17 cellular contexts compared by ENCODE assay signal in the genomic region with DNA sequence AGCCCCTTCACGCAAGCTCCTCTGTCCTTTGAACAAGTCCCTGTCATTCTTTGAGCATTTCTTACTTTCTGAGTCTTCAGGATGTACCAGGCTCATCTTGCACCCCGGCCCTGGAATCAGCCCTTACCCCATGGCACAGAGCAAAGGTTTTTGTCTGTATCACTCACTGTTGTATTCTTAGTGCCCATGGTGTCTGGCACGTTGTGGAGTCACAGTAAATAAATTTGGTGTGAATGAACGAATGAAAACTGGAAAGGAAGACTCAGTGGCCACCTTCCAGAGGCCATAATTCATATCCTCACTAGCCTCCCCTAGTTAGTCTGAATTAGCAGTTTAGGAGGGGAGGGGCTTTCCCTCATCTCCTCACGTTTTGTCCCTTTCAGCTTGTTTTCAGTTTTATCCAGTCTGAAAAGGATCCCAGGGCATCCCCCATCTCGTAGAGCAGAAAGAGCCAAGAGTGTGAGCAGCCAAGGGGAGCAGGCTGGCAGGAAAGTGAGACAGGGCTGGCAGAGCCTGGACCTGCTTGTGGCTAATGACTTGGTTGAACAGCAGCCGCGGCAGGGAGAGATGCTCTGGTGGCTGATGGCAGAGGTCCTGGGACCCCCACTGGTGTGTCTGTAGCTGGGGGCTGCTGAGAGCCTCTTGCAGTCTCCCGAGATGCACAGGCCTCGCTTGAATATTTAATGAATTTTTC. TPM values are rescaled to one million over a fixed set of nuclear protein-coding genes. Genes with fewer than 3 reads are reported as not detected.
DNase-seq lines count a peak whose midpoint lies in the region; ATAC-seq and TF ChIP-seq lines count a peak whose summit lies in the region.
"Had no signal": no experiment of that assay in that cellular context is flagged by ENCODE, and none has a peak within 500 bp of the region (broad histone marks: within the 10 kb centered on the region; RNA-seq: fewer than 3 reads in every experiment).

No MANE protein-coding gene starts in this region.

- peak overlapping the region; percentile 56 for H3K27ac ChIP-seq in psoas muscle
- H3K27ac ChIP-seq: A549, BLaER1 had no signal

- no peaks in the 10 kb centered on the region for H3K36me3 ChIP-seq in psoas muscle (ENCODE audit: insufficient read depth in 1 of 2, low read depth in 1 of 2)

- DNase-seq in G401 (ENCODE audit: low spot score) (peak; percentile 72), NCI-H446 treated with DMSO at 0.1 percent for 48 hours (lab: John Stamatoyannopoulos, UW) (peak; percentile 48), left lobe of liver (ENCODE audit: low spot score) (peak; percentile 28), psoas muscle (no peak), NCI-H146 (lab: John Stamatoyannopoulos, UW) (no peak), NCI-H345 (lab: John Stamatoyannopoulos, UW) (no peak), left cardiac atrium (no peak)
- DNase-seq: CD4-positive, alpha-beta memory T cell; DMS153; GF-D8; GOT3; NCI-H1105; NCI-H1694; NCI-H524 had no signal

- peak overlapping the region; percentile 8 for H3K4me3 ChIP-seq in psoas muscle
- H3K4me3 ChIP-seq: A549, BLaER1 had no signal

- peaks cover 13% of the 10 kb centered on the region for H3K9me3 ChIP-seq in psoas muscle

- TF ChIP-seq CTCF in psoas muscle (IDR thresholded peaks at IDR 0.05): no peak

- in situ Hi-C loops in G401 (cut with HindIII; ENCODE audit: low sequenced_read_pairs): no loop called here

- ATAC-seq in left lobe of liver: no peak
- peak; percentile 46 to 86 (median 76) for ATAC-seq in psoas muscle
- ATAC-seq in left cardiac atrium: no peak
- ATAC-seq in GM18867 (IDR thresholded peaks at IDR 0.05; ENCODE audit: unreplicated experiment): no peak
- ATAC-seq: A549 had no signal

- H3K27me3 ChIP-seq in psoas muscle (ENCODE audit: insufficient read depth in 3 of 3, low read length in 2 of 3): no peaks in the 10 kb centered on the region
- H3K27me3 ChIP-seq: BLaER1 had no signal

- intact Hi-C loops in psoas muscle (cut with DNase I): loop anchor here in 1 of 2 donors (5.0 kb wide), 1 partner anchor 37 kb away; no protein-coding TSS in a partner anchor
- intact Hi-C loops in left cardiac atrium (cut with DNase I): no loop called here

- H3K4me1 ChIP-seq in psoas muscle: peaks cover 27% of the 10 kb centered on the region
- H3K4me1 ChIP-seq: A549, BLaER1 had no signal

- 21 to 39% (median 27%) methylated on average over 10 of the region's 10 CpGs for WGBS in psoas muscle, 3 donors

RNA-seq across cellular contexts. Expression of a gene that starts 42.7 kb away (rescaled TPM):
- total RNA-seq in G401 (2014; rRNA removed; shearing (Covaris generic)): 3.8 and 6.1 TPM in 2 replicates
- total RNA-seq in left lobe of liver (5.7 TPM), psoas muscle (1 to 10 TPM; 1.2 to 2.7 (median 1.3) TPM), left cardiac atrium (1 to 10 TPM; 4.0 to 4.1 TPM)
- 1 to 10 TPM in 1 of 3 donors, under 1 TPM in 2; 0.31 to 1.2 (median 0.40) TPM for polyA plus RNA-seq in psoas muscle

Comparison
In these comparisons a context has a peak if more than half of its experiments do, and no peak if none do; other contexts are left out.
1. DNase-seq: peak in G401 (single experiment), NCI-H446 treated with DMSO at 0.1 percent for 48 hours (single experiment) and left lobe of liver (single experiment); none in psoas muscle (0 of 2), NCI-H146 (single experiment), NCI-H345 (single experiment) and left cardiac atrium (single experiment).
2. ATAC-seq: peak in psoas muscle (4 of 4); none in left lobe of liver (single experiment), left cardiac atrium (0 of 2) and GM18867 (single experiment).